Comparison of ENCODE assay signal across 23 cellular contexts in the genomic region with DNA sequence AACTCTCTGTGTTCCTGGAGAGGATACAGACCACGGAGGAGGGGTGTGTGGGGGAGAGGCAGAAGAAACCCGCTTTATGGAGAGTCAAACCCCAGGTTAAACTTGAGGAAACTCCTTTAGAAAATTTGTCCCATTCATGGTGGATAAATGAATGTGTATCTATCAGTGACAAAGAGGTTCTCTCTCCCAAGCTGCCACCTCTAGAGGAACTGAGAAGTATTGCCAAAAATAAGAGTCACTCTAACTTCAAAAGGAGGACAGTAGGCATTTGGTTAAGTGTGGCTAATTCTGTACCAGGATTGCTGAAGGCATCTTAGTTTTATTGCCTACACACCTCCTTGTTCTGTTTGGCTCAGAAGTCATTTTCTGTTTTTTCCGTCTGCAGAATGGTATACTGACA.
A peak's percentile ranks its signal among the peaks of the same experiment; 100 is the strongest.
DNase-seq lines count a peak whose midpoint lies in the region; ATAC-seq and TF ChIP-seq lines count a peak whose summit lies in the region.
"Had no signal": no experiment of that assay in that cellular context is flagged by ENCODE, and none has a peak within 500 bp of the region (broad histone marks: within the 10 kb centered on the region; RNA-seq: fewer than 3 reads in every experiment).

No MANE protein-coding gene starts in this region.

- H3K4me1 Mint-ChIP-seq in GM23338 = peaks cover 20% of the 10 kb centered on the region
- H3K4me1 Mint-ChIP-seq: CD4-positive, CD25-positive, alpha-beta regulatory T cell; memory B cell; naive B cell; stimulated activated memory B cell treated with anti-CD40 and anti-IgM and Interleukin-4, amounts not matched to agents 10 μg/mL and 1 μg/mL and 100 μg/mL, for 72 hours had no signal

- no peaks in the 10 kb centered on the region for H3K79me2 ChIP-seq in GM23338 (replicated peaks; ENCODE audit: insufficient read depth)

- H2AFZ ChIP-seq in GM23338 = peak overlapping the region; percentile 87; the same call in 1 of the 2 replicates

- no peaks in the 10 kb centered on the region for H3K36me3 Mint-ChIP-seq in GM23338 (ENCODE audit: low read depth)
- H3K36me3 Mint-ChIP-seq: CD4-positive, CD25-positive, alpha-beta regulatory T cell; memory B cell; naive B cell; stimulated activated memory B cell treated with anti-CD40 and anti-IgM and Interleukin-4, amounts not matched to agents 10 μg/mL and 1 μg/mL and 100 μg/mL, for 72 hours had no signal

- H3K4me2 ChIP-seq in GM23338 = peak overlapping the region; percentile 41; the same call in 1 of the 2 replicates

- DNase-seq in GM23338 (ENCODE audit: low spot score) = peak; percentile 51
- peak; percentile 15 for DNase-seq in SW480 (ENCODE audit: low spot score)
- DNase-seq in iPS DF 6.9 (ENCODE audit: low read depth, low spot score) = peak; percentile 7
- DNase-seq in psoas muscle = no peak
- no peak for DNase-seq in NCI-H446 (lab: John Stamatoyannopoulos, UW)
- no peak for DNase-seq in COR-L47 (lab: John Stamatoyannopoulos, UW)
- DNase-seq in HUDEP-2 (lab: John Stamatoyannopoulos, UW; ENCODE audit: unreplicated experiment in 76 of 76) = no peak
- DNase-seq: activated T-cell treated with anti-CD3 and anti-CD28 coated beads, Interleukin-2, amount 50 U/mL, for 4 hours; CD4-positive, CD25-positive, alpha-beta regulatory T cell; EL; KBM-7; MM.1S; naive B cell; NCI-H1436 treated with DMSO at 0.1 percent for 48 hours; NCI-H510A; spleen; stimulated activated CD4-positive, alpha-beta T cell treated with anti-CD3 and anti-CD28 coated beads, Interleukin-4, amount 100 ng/mL, for 1 hour; testis; uterus had no signal

- ATAC-seq in GM23338 (peak; percentile 86), psoas muscle (peak in 3 of 4 donors; percentile 32 to 50 (median 43))
- ATAC-seq: activated T-cell treated with anti-CD3 and anti-CD28 coated beads, Interleukin-2, amount 50 U/mL, for 4 hours; stimulated activated memory B cell treated with anti-CD40 and anti-IgM and Interleukin-4, amounts not matched to agents 10 μg/mL and 1 μg/mL and 100 μg/mL, for 72 hours had no signal

- TF ChIP-seq CTCF in GM23338 (conservative IDR thresholded peaks at IDR 0.05; ENCODE audit: low read depth in 2 of 2) (0 out of 4 replicates have a peak, but pooled peaks of 1 of the 2 experiments have one; percentile 16), psoas muscle (IDR thresholded peaks at IDR 0.05) (peak; percentile 11)

- no peak overlapping the region for H3K27ac ChIP-seq in GM23338 (ENCODE audit: low read depth)
- H3K27ac ChIP-seq in iPS DF 6.9 (ENCODE audit: low read length) = no peak overlapping the region
- H3K27ac ChIP-seq in psoas muscle = no peak overlapping the region
- H3K27ac ChIP-seq: SJSA1, spleen, testis, uterus had no signal

- WGBS in iPS DF 6.9 (ENCODE audit: insufficient coverage, insufficient read length) = no CpG with 5 or more reads among the region's 3 CpGs
- WGBS in psoas muscle, 3 donors = 28 to 39% (median 30%) methylated on average over 3 of the region's 3 CpGs

- H3F3A ChIP-seq in GM23338 (replicated peaks; ENCODE audit: low read depth) = no peaks in the 10 kb centered on the region

- H3K9me2 ChIP-seq in GM23338 (ENCODE audit: insufficient read depth) = 0 out of 2 replicates have a peak, but pooled peaks cover 2% of the 10 kb centered on the region

- H4K20me1 ChIP-seq in GM23338 (replicated peaks; ENCODE audit: insufficient read depth) = no peaks in the 10 kb centered on the region

- no peak overlapping the region for H3K4me3 ChIP-seq in GM23338
- no peak overlapping the region for H3K4me3 ChIP-seq in iPS DF 6.9 (ENCODE audit: low read length)
- H3K4me3 ChIP-seq in psoas muscle = no peak overlapping the region
- H3K4me3 ChIP-seq: SJSA1, spleen, testis, uterus had no signal

- intact Hi-C loops in psoas muscle (cut with DNase I) = no loop called here

- H3K9me3 ChIP-seq in iPS DF 6.9 (ENCODE audit: control insufficient read depth, insufficient read depth, low read length) (no peaks in the 10 kb centered on the region), psoas muscle (no peaks in the 10 kb centered on the region)
- H3K9me3 ChIP-seq: SJSA1, testis, uterus had no signal

- H3K36me3 ChIP-seq in GM23338 (ENCODE audit: insufficient read depth) (no peaks in the 10 kb centered on the region), iPS DF 6.9 (ENCODE audit: control insufficient read depth, insufficient read depth, low read length) (no peaks in the 10 kb centered on the region), psoas muscle (ENCODE audit: insufficient read depth in 1 of 2, low read depth in 1 of 2) (no peaks in the 10 kb centered on the region)
- H3K36me3 ChIP-seq: SJSA1, spleen, uterus had no signal

- no peaks in the 10 kb centered on the region for H3K27me3 Mint-ChIP-seq in GM23338 (ENCODE audit: insufficient read depth, low read depth, poor library complexity)
- H3K27me3 Mint-ChIP-seq: CD4-positive, CD25-positive, alpha-beta regulatory T cell; memory B cell; naive B cell; stimulated activated memory B cell treated with anti-CD40 and anti-IgM and Interleukin-4, amounts not matched to agents 10 μg/mL and 1 μg/mL and 100 μg/mL, for 72 hours had no signal

- H3K4me3 Mint-ChIP-seq in GM23338 = no peak overlapping the region
- H3K4me3 Mint-ChIP-seq: activated T-cell treated with anti-CD3 and anti-CD28 coated beads, Interleukin-2, amount 50 U/mL, for 4 hours; CD4-positive, CD25-positive, alpha-beta regulatory T cell; memory B cell; naive B cell; stimulated activated memory B cell treated with anti-CD40 and anti-IgM and Interleukin-4, amounts not matched to agents 10 μg/mL and 1 μg/mL and 100 μg/mL, for 72 hours; T-helper 1 cell treated with Interleukin-12 subunit alpha and Interleukin-12 subunit beta and Interleukin-4 antibody, amounts not matched to agents 30 μg/mL and 1 μg/mL, for 36 hours had no signal

- H3K27me3 ChIP-seq in GM23338 (ENCODE audit: insufficient read depth) (no peaks in the 10 kb centered on the region), iPS DF 6.9 (ENCODE audit: control insufficient read depth, insufficient read depth, low read length) (no peaks in the 10 kb centered on the region), psoas muscle (ENCODE audit: insufficient read depth in 3 of 3, low read length in 2 of 3) (no peaks in the 10 kb centered on the region)
- H3K27me3 ChIP-seq: SJSA1, spleen, testis, uterus had no signal

- H3K9me3 Mint-ChIP-seq in GM23338 = no peaks in the 10 kb centered on the region
- H3K9me3 Mint-ChIP-seq: stimulated activated memory B cell treated with anti-CD40 and anti-IgM and Interleukin-4, amounts not matched to agents 10 μg/mL and 1 μg/mL and 100 μg/mL, for 72 hours; T-helper 1 cell treated with Interleukin-12 subunit alpha and Interleukin-12 subunit beta and Interleukin-4 antibody, amounts not matched to agents 30 μg/mL and 1 μg/mL, for 36 hours had no signal

- H3K27ac Mint-ChIP-seq in GM23338 = no peak overlapping the region
- H3K27ac Mint-ChIP-seq: memory B cell; stimulated activated memory B cell treated with anti-CD40 and anti-IgM and Interleukin-4, amounts not matched to agents 10 μg/mL and 1 μg/mL and 100 μg/mL, for 72 hours; T-helper 1 cell treated with Interleukin-12 subunit alpha and Interleukin-12 subunit beta and Interleukin-4 antibody, amounts not matched to agents 30 μg/mL and 1 μg/mL, for 36 hours had no signal

- H3K4me1 ChIP-seq in GM23338 (ENCODE audit: insufficient read depth) (peaks cover 5% of the 10 kb centered on the region), iPS DF 6.9 (ENCODE audit: control insufficient read depth, insufficient read depth, low read length) (no peaks in the 10 kb centered on the region), psoas muscle (peaks cover 7% of the 10 kb centered on the region)
- H3K4me1 ChIP-seq: SJSA1, spleen, testis, uterus had no signal

TF ChIP-seq in GM23338, 12 proteins besides CTCF, POLR2A, EP300 and RAD21:
- no peak for TF ChIP-seq REST (IDR thresholded peaks at IDR 0.05; ENCODE audit: unreplicated experiment)
- TF ChIP-seq EZH2 (IDR thresholded peaks at IDR 0.05; ENCODE audit: low read depth, unreplicated experiment) = no peak
- no peak for TF ChIP-seq EZH2phosphoT487 (IDR thresholded peaks at IDR 0.05; ENCODE audit: unreplicated experiment)

Comparison
In these comparisons a context has a peak if more than half of its experiments do, and no peak if none do; other contexts are left out.
1. DNase-seq: peak in GM23338 (single experiment), SW480 (single experiment) and iPS DF 6.9 (single experiment); none in psoas muscle (0 of 2), NCI-H446 (0 of 2), COR-L47 (single experiment) and HUDEP-2 (0 of 76).